ENCODE assay signal across 15 cellular contexts in genomic region chr19:42635233-42635539, GRCh38. TPM values are rescaled to one million over a fixed set of nuclear protein-coding genes. Genes with fewer than 3 reads are reported as not detected.
"Had no signal": no experiment of that assay in that cellular context is flagged by ENCODE, and none has a peak within 500 bp of the region (broad histone marks: within the 10 kb centered on the region; RNA-seq: fewer than 3 reads in every experiment).

No MANE protein-coding gene starts in this region.

- H3K36me3 Mint-ChIP-seq: activated naive CD4-positive, alpha-beta T cell treated with anti-CD3 and anti-CD28 coated beads, Interleukin-2, amount 50 U/mL, for 24 hours; naive thymus-derived CD8-positive, alpha-beta T cell; stimulated activated naive B cell treated with anti-CD40 and anti-IgM and Interleukin-4, amounts not matched to agents 10 μg/mL and 1 μg/mL and 100 μg/mL, for 72 hours had no signal

- H3K4me3 ChIP-seq: mucosa of descending colon, right lobe of liver had no signal

- ATAC-seq: left cardiac atrium; naive thymus-derived CD8-positive, alpha-beta T cell had no signal

- H3K27me3 ChIP-seq: brain microvascular endothelial cell, right lobe of liver had no signal

- H3K9me3 Mint-ChIP-seq: activated CD4-positive, alpha-beta T cell treated with anti-CD3 and anti-CD28 coated beads, Interleukin-2, amount 10 ng/mL, durations not matched to agents 24 days and 14 days; activated naive CD4-positive, alpha-beta T cell treated with anti-CD3 and anti-CD28 coated beads, Interleukin-2, amount 50 U/mL, for 24 hours had no signal

- H3K4me3 Mint-ChIP-seq: activated CD4-positive, alpha-beta T cell treated with anti-CD3 and anti-CD28 coated beads, Interleukin-2, amount 10 ng/mL, durations not matched to agents 24 days and 14 days; activated naive CD4-positive, alpha-beta T cell treated with anti-CD3 and anti-CD28 coated beads, Interleukin-2, amount 50 U/mL, for 24 hours; naive thymus-derived CD8-positive, alpha-beta T cell; stimulated activated naive B cell treated with anti-CD40 and anti-IgM and Interleukin-4, amounts not matched to agents 10 μg/mL and 1 μg/mL and 100 μg/mL, for 72 hours had no signal

- DNase-seq: activated T-cell treated with anti-CD3 and anti-CD28 coated beads for 4 hours; left cardiac atrium; naive thymus-derived CD8-positive, alpha-beta T cell; right lobe of liver had no signal

- H3K27me3 Mint-ChIP-seq: progenitor cell of endocrine pancreas had no signal

- H3K4me1 Mint-ChIP-seq: activated naive CD4-positive, alpha-beta T cell treated with anti-CD3 and anti-CD28 coated beads, Interleukin-2, amount 50 U/mL, for 24 hours; naive thymus-derived CD8-positive, alpha-beta T cell; stimulated activated naive B cell treated with anti-CD40 and anti-IgM and Interleukin-4, amounts not matched to agents 10 μg/mL and 1 μg/mL and 100 μg/mL, for 72 hours had no signal

- H3K27ac Mint-ChIP-seq: activated CD4-positive, alpha-beta T cell treated with anti-CD3 and anti-CD28 coated beads, Interleukin-2, amount 10 ng/mL, durations not matched to agents 24 days and 14 days; activated naive CD4-positive, alpha-beta T cell treated with anti-CD3 and anti-CD28 coated beads, Interleukin-2, amount 50 U/mL, for 24 hours; naive thymus-derived CD8-positive, alpha-beta T cell; progenitor cell of endocrine pancreas; stimulated activated naive B cell treated with anti-CD40 and anti-IgM and Interleukin-4, amounts not matched to agents 10 μg/mL and 1 μg/mL and 100 μg/mL, for 72 hours had no signal

- H3K9me3 ChIP-seq: mucosa of descending colon, neutrophil, right lobe of liver had no signal

- H3K4me1 ChIP-seq: right lobe of liver had no signal

- H3K27ac ChIP-seq: brain microvascular endothelial cell, neutrophil, right lobe of liver had no signal

- H3K36me3 ChIP-seq: brain microvascular endothelial cell, neutrophil, right lobe of liver had no signal

RNA-seq across cellular contexts. Expression of gene CEACAM8, which starts 40.5 kb away (rescaled TPM):
- total RNA-seq: activated CD4-positive, alpha-beta T cell treated with anti-CD3 and anti-CD28 coated beads, Interleukin-2, amount 10 ng/mL, durations not matched to agents 24 days and 14 days; activated CD8-positive, alpha-beta memory T cell treated with anti-CD3 and anti-CD28 coated beads for 36 hours; cerebellum; dermis microvascular lymphatic vessel endothelial cell; esophagus mucosa; left cardiac atrium; naive thymus-derived CD8-positive, alpha-beta T cell; progenitor cell of endocrine pancreas had no signal
